In genomic region chr2:39115556-39115955, GRCh38 we compare ENCODE assay signal across 17 cellular contexts.
"Had no signal": no experiment of that assay in that cellular context is flagged by ENCODE, and none has a peak within 500 bp of the region (broad histone marks: within the 10 kb centered on the region; RNA-seq: fewer than 3 reads in every experiment).

No MANE protein-coding gene starts in this region.

- DNase-seq: activated CD4-positive, CD25-positive, alpha-beta regulatory T cell treated with anti-CD3 and anti-CD28 coated beads, Interleukin-2, amount 50 U/mL, for 72 hours; activated gamma-delta T cell treated with Interleukin-2 at 50 U/mL for 16 hours; cortex of kidney; head of caudate nucleus; hypothalamus; left ventricle myocardium inferior; naive thymus-derived CD8-positive, alpha-beta T cell; spleen; stimulated activated CD4-positive, alpha-beta T cell treated with anti-CD3 and anti-CD28 coated beads, Interleukin-4, amount 100 ng/mL, for 1 hour; stimulated activated naive CD4-positive, alpha-beta T cell; substantia nigra; thyroid gland; WERI-Rb-1 had no signal

- ATAC-seq: gastroesophageal sphincter; naive thymus-derived CD8-positive, alpha-beta T cell had no signal

- H3K9me3 Mint-ChIP-seq: naive thymus-derived CD8-positive, alpha-beta T cell had no signal

- H3K9me3 ChIP-seq: gastroesophageal sphincter, left ventricle myocardium inferior, spleen, thyroid gland had no signal

- H3K27ac ChIP-seq: cardiac muscle cell, gastroesophageal sphincter, left ventricle myocardium inferior, spleen, thyroid gland, WERI-Rb-1 had no signal

- H3K4me3 ChIP-seq: cardiac muscle cell, gastroesophageal sphincter, left ventricle myocardium inferior, spleen, thyroid gland had no signal

- H3K36me3 ChIP-seq: cardiac muscle cell, thyroid gland, WERI-Rb-1 had no signal

- H3K27me3 Mint-ChIP-seq: naive thymus-derived CD8-positive, alpha-beta T cell; progenitor cell of endocrine pancreas had no signal

- H3K27ac Mint-ChIP-seq: progenitor cell of endocrine pancreas had no signal

- FAIRE-seq: TTC549 had no signal

- H3K27me3 ChIP-seq: cardiac muscle cell, gastroesophageal sphincter, spleen, thyroid gland had no signal
